In genomic region chr22:29817724-29818123, GRCh38 we compare ENCODE assay signal across 14 cellular contexts. TPM values are rescaled to one million over a fixed set of nuclear protein-coding genes. Genes with fewer than 3 reads are reported as not detected.
DNase-seq lines count a peak whose midpoint lies in the region; ATAC-seq and TF ChIP-seq lines count a peak whose summit lies in the region.
"Had no signal": no experiment of that assay in that cellular context is flagged by ENCODE, and none has a peak within 500 bp of the region (broad histone marks: within the 10 kb centered on the region; RNA-seq: fewer than 3 reads in every experiment).

No MANE protein-coding gene starts in this region.

- H3K4me1 Mint-ChIP-seq in natural killer cell treated with Interleukin-12 subunit alpha and Interleukin-12 subunit beta and Interleukin-15 and Interleukin-18, amount 100 ng/mL, for 72 hours (ENCODE audit: low read depth in 2 of 2), result peaks cover 15 to 17% of the 10 kb centered on the region in 2 donors
- H3K4me1 Mint-ChIP-seq in natural killer cell (no peaks in the 10 kb centered on the region), neural crest cell (no peaks in the 10 kb centered on the region)

- H3K36me3 Mint-ChIP-seq in natural killer cell treated with Interleukin-12 subunit alpha and Interleukin-12 subunit beta and Interleukin-15 and Interleukin-18, amount 100 ng/mL, for 72 hours, result peaks cover 24% of the 10 kb centered on the region
- H3K36me3 Mint-ChIP-seq in natural killer cell, result peaks cover 9% of the 10 kb centered on the region
- H3K36me3 Mint-ChIP-seq in neural crest cell (ENCODE audit: low read depth), result peaks cover 12% of the 10 kb centered on the region

- no peaks in the 10 kb centered on the region for H3K27me3 Mint-ChIP-seq in natural killer cell treated with Interleukin-12 subunit alpha and Interleukin-12 subunit beta and Interleukin-15 and Interleukin-18, amount 100 ng/mL, for 72 hours
- H3K27me3 Mint-ChIP-seq in natural killer cell (ENCODE audit: low read depth in 2 of 2) (no peaks in the 10 kb centered on the region), neural crest cell (ENCODE audit: low read depth) (no peaks in the 10 kb centered on the region)

- H3K9me3 Mint-ChIP-seq in natural killer cell treated with Interleukin-12 subunit alpha and Interleukin-12 subunit beta and Interleukin-15 and Interleukin-18, amount 100 ng/mL, for 72 hours, result no peaks in the 10 kb centered on the region
- H3K9me3 Mint-ChIP-seq in natural killer cell, result no peaks in the 10 kb centered on the region
- no peaks in the 10 kb centered on the region for H3K9me3 Mint-ChIP-seq in neural crest cell
- H3K9me3 Mint-ChIP-seq: CD8-positive, alpha-beta T cell had no signal

- intact Hi-C loops in natural killer cell (cut with micrococcal nuclease), result no loop called here

- TF ChIP-seq CTCF in natural killer cell (IDR thresholded peaks at IDR 0.05), result no peak
- TF ChIP-seq CTCF in neural crest cell (conservative IDR thresholded peaks at IDR 0.05), result no peak

- no peak overlapping the region for H3K4me3 Mint-ChIP-seq in natural killer cell treated with Interleukin-12 subunit alpha and Interleukin-12 subunit beta and Interleukin-15 and Interleukin-18, amount 100 ng/mL, for 72 hours
- H3K4me3 Mint-ChIP-seq in natural killer cell (no peak overlapping the region), neural crest cell (no peak overlapping the region)
- H3K4me3 Mint-ChIP-seq: CD8-positive, alpha-beta T cell had no signal

- no peak for DNase-seq in natural killer cell treated with Interleukin-12 subunit alpha and Interleukin-12 subunit beta and Interleukin-15 and Interleukin-18, amount 100 ng/mL, for 72 hours (ENCODE audit: low spot score)
- DNase-seq in natural killer cell, result no peak
- peak; percentile 84 for DNase-seq in cerebellum (ENCODE audit: low spot score)
- no peak for DNase-seq in neural crest cell (ENCODE audit: low read depth, low spot score)
- DNase-seq in NCI-H82 (lab: John Stamatoyannopoulos, UW), result no peak
- DNase-seq in GDM1 (lab: John Stamatoyannopoulos, UW), result no peak
- DNase-seq: CD8-positive, alpha-beta T cell; MG63; NCI-H1092 treated with DMSO at 0.1 percent for 48 hours; NCI-H446 treated with DMSO at 0.1 percent for 48 hours; NCI-H774; SHP77 treated with DMSO at 0.1 percent for 48 hours had no signal

- no peak for ATAC-seq in natural killer cell treated with Interleukin-12 subunit alpha and Interleukin-12 subunit beta and Interleukin-15 and Interleukin-18, amount 100 ng/mL, for 72 hours
- ATAC-seq in natural killer cell (no peak), HG03108 (IDR thresholded peaks at IDR 0.05; ENCODE audit: unreplicated experiment) (no peak)
- ATAC-seq: CD8-positive, alpha-beta T cell; Panc1 had no signal

- H3K27ac Mint-ChIP-seq in natural killer cell treated with Interleukin-12 subunit alpha and Interleukin-12 subunit beta and Interleukin-15 and Interleukin-18, amount 100 ng/mL, for 72 hours, result peak overlapping the region; percentile 35 to 67
- H3K27ac Mint-ChIP-seq in natural killer cell (peak overlapping the region in 1 of 2 donors; percentile 21), neural crest cell (ENCODE audit: unreplicated experiment) (peak overlapping the region; percentile 50)
- H3K27ac Mint-ChIP-seq: CD8-positive, alpha-beta T cell had no signal

RNA-seq across cellular contexts. Expression of gene ASCC2, which starts 20.4 kb away (rescaled TPM):
- 100 to 1,000 TPM; 102 to 124 TPM for total RNA-seq in natural killer cell treated with Interleukin-12 subunit alpha and Interleukin-12 subunit beta and Interleukin-15 and Interleukin-18, amount 100 ng/mL, for 72 hours
- 100 to 1,000 TPM; 102 to 130 (median 128) TPM for total RNA-seq in natural killer cell
- total RNA-seq in cerebellum, result 35.4 TPM
- 44.6 and 45.6 TPM in 2 replicates for total RNA-seq in neural crest cell

RNA-seq across cellular contexts. Expression of gene UQCR10, which starts 50.6 kb away (rescaled TPM):
- total RNA-seq in natural killer cell treated with Interleukin-12 subunit alpha and Interleukin-12 subunit beta and Interleukin-15 and Interleukin-18, amount 100 ng/mL, for 72 hours, result 10 to 100 TPM; 59.1 to 86.2 TPM
- total RNA-seq in natural killer cell (10 to 100 TPM; 33.6 to 40.8 (median 35.4) TPM), cerebellum (40.3 TPM), neural crest cell (116 and 120 TPM in 2 replicates)

RNA-seq across cellular contexts. Expression of gene ZMAT5, which starts 50.9 kb away (rescaled TPM):
- total RNA-seq in natural killer cell treated with Interleukin-12 subunit alpha and Interleukin-12 subunit beta and Interleukin-15 and Interleukin-18, amount 100 ng/mL, for 72 hours, result 10 to 100 TPM; 17.3 to 34.4 TPM
- total RNA-seq in natural killer cell (10 to 100 TPM; 15.9 to 20.0 (median 16.0) TPM), cerebellum (9.3 TPM), neural crest cell (25.3 and 26.2 TPM in 2 replicates)
